10 cellular contexts compared by ENCODE assay signal in the genomic region with DNA sequence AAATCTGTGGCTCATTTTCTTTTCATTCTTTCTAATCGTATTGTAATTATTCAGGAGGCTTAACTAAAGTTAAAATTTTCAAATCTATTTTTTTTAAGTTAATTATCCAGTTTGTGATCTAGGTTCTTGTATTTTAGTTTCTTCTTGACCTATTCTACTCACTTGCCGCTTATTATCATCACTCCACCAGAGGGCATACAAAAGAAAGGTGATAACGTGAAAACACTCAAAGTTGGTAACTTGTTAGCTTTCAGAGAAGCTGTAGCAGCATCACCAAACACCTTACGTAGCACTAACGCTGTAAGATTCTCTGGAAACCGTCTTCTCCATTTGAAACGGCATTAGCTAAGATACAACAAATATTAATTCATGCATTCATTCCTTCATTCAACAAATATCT. TPM values are rescaled to one million over a fixed set of nuclear protein-coding genes. Genes with fewer than 3 reads are reported as not detected.
A peak's percentile ranks its signal among the peaks of the same experiment; 100 is the strongest.
DNase-seq lines count a peak whose midpoint lies in the region; ATAC-seq and TF ChIP-seq lines count a peak whose summit lies in the region.
"Had no signal": no experiment of that assay in that cellular context is flagged by ENCODE, and none has a peak within 500 bp of the region (broad histone marks: within the 10 kb centered on the region; RNA-seq: fewer than 3 reads in every experiment).

No MANE protein-coding gene starts in this region.

- no peaks in the 10 kb centered on the region for H3K36me3 ChIP-seq in GM06990 (ENCODE audit: control insufficient read depth, insufficient read depth, low read length)
- H3K36me3 ChIP-seq in PC-9 (ENCODE audit: low read depth), result no peaks in the 10 kb centered on the region

- peaks cover 5 to 7% of the 10 kb centered on the region in 2 donors for H3K4me1 Mint-ChIP-seq in effector memory CD8-positive, alpha-beta T cell (ENCODE audit: low read depth in 2 of 2)

- POLR2A ChIA-PET in PC-9 (lab: Charles Lee; ENCODE audit: unreplicated experiment), result no interaction called here

- BruUV-seq in PC-9 (replicated peaks; lab: Mats Ljungman, UMichigan), result no TSS peak

- CTCF ChIA-PET in PC-9 (lab: Charles Lee), result interaction anchor here (0.6 kb wide), 1 partner anchor 96 kb away, joined by 3 read pairs; no protein-coding TSS in a partner anchor

- H3F3A ChIP-seq in PC-9 (ENCODE audit: insufficient read depth, low read depth), result no peaks in the 10 kb centered on the region; the same call in 1 of the 2 replicates

- H2AFZ ChIP-seq in PC-9, result no peak overlapping the region

- H3K9me3 ChIP-seq in PC-9 (ENCODE audit: insufficient read depth, low read depth), result peaks cover 5% of the 10 kb centered on the region; the same call in 1 of the 2 replicates

- H3K27ac ChIP-seq in PC-9, result no peak overlapping the region
- H3K27ac ChIP-seq: epithelial cell of prostate had no signal

- H3K4me2 ChIP-seq in PC-9, result no peak overlapping the region

- peaks cover 50 to 60% of the 10 kb centered on the region in 2 donors for H3K27me3 Mint-ChIP-seq in effector memory CD8-positive, alpha-beta T cell
- H3K27me3 Mint-ChIP-seq: activated B cell treated with CpG ODN at 0.5 μM for 24 hours had no signal

- DNase-seq in ACHN (peak; percentile 19), GM06990 (ENCODE audit: extremely low read depth, insufficient read length) (no peak), PC-9 (no peak), fibroblast of the aortic adventitia (ENCODE audit: low read depth) (peak; percentile 57)
- DNase-seq in activated CD4-positive, CD25-positive, alpha-beta regulatory T cell treated with anti-CD3 and anti-CD28 coated beads, Interleukin-2, amount 50 U/mL, for 72 hours, result no peak
- no peak for DNase-seq in effector memory CD8-positive, alpha-beta T cell
- DNase-seq: activated B cell treated with CpG ODN at 0.5 μM for 24 hours had no signal

- no peak overlapping the region for H3K4me3 Mint-ChIP-seq in effector memory CD8-positive, alpha-beta T cell
- H3K4me3 Mint-ChIP-seq: activated B cell treated with CpG ODN at 0.5 μM for 24 hours had no signal

- H3K4me1 ChIP-seq in PC-9 (replicated peaks; ENCODE audit: insufficient read depth), result peaks cover 5% of the 10 kb centered on the region; the same call in 1 of the 2 replicates

- ATAC-seq in GM21390 (IDR thresholded peaks at IDR 0.05; ENCODE audit: unreplicated experiment) (no peak), HG03135 (IDR thresholded peaks at IDR 0.05; ENCODE audit: unreplicated experiment) (no peak)
- ATAC-seq in effector memory CD8-positive, alpha-beta T cell (replicated peaks), result no peak

- H3K4me3 ChIP-seq in GM06990 (replicated peaks; ENCODE audit: low read depth, low read length) (no peak overlapping the region), PC-9 (no peak overlapping the region), fibroblast of the aortic adventitia (ENCODE audit: low read depth, low read length) (no peak overlapping the region)

- no peaks in the 10 kb centered on the region for H3K27me3 ChIP-seq in GM06990 (replicated peaks; ENCODE audit: control insufficient read depth, insufficient read depth, low read length)
- H3K27me3 ChIP-seq in PC-9 (ENCODE audit: insufficient read depth, low read depth), result 0 out of 2 replicates have a peak, but pooled peaks cover 3% of the 10 kb centered on the region

- intact Hi-C loops in PC-9 (cut with micrococcal nuclease; ENCODE audit: unreplicated experiment), result loop anchor here (1.0 kb wide), 1 partner anchor 112 kb away; no protein-coding TSS in a partner anchor

- no peaks in the 10 kb centered on the region for H3K79me2 ChIP-seq in PC-9 (ENCODE audit: low read depth)

- no peaks in the 10 kb centered on the region for H3K9me2 ChIP-seq in PC-9 (ENCODE audit: insufficient read depth)

- TF ChIP-seq CTCF in GM06990 (IDR thresholded peaks at IDR 0.05; ENCODE audit: insufficient read depth, low read length, poor library complexity, severe bottlenecking), result peak; percentile 24
- TF ChIP-seq CTCF in PC-9 (conservative IDR thresholded peaks at IDR 0.05), result peak; percentile 60
- peak; percentile 50 for TF ChIP-seq CTCF in fibroblast of the aortic adventitia (IDR thresholded peaks at IDR 0.05; ENCODE audit: insufficient read depth, low read length)

- no peaks in the 10 kb centered on the region for H3K9me3 Mint-ChIP-seq in effector memory CD8-positive, alpha-beta T cell
- H3K9me3 Mint-ChIP-seq: activated B cell treated with CpG ODN at 0.5 μM for 24 hours had no signal

- no peak overlapping the region for H3K27ac Mint-ChIP-seq in effector memory CD8-positive, alpha-beta T cell
- H3K27ac Mint-ChIP-seq: activated B cell treated with CpG ODN at 0.5 μM for 24 hours had no signal

- H3K36me3 Mint-ChIP-seq in effector memory CD8-positive, alpha-beta T cell (ENCODE audit: insufficient read depth), result peaks cover under 1% of the 10 kb centered on the region

- H4K20me1 ChIP-seq in PC-9 (ENCODE audit: insufficient read depth), result no peaks in the 10 kb centered on the region

- in situ Hi-C loops in ACHN (cut with HindIII; ENCODE audit: low pct_ligation_motif_present, low pct_unique_long_range_greater_than_20kb, low sequenced_read_pairs), result no loop called here

RNA-seq across cellular contexts. Expression of a gene that starts 4.8 kb away (rescaled TPM):
- total RNA-seq in PC-9 (2021) (18.0 and 19.4 TPM in 2 replicates), fibroblast of the aortic adventitia (ENCODE audit: low replicate concordance) (50.5 and 63.4 TPM in 2 replicates)

Comparison
In these comparisons a context has a peak if more than half of its experiments do, and no peak if none do; other contexts are left out.
1. DNase-seq: peak in ACHN (single experiment) and fibroblast of the aortic adventitia (single experiment); none in GM06990 (single experiment), PC-9 (0 of 2), activated CD4-positive, CD25-positive, alpha-beta regulatory T cell treated with anti-CD3 and anti-CD28 coated beads, Interleukin-2, amount 50 U/mL, for 72 hours (single experiment) and effector memory CD8-positive, alpha-beta T cell (0 of 3).
2. Peak in every context shown above with its lines, with median percentiles within 50 percentile points of each other: CTCF ChIP-seq.